21 cellular contexts compared by ENCODE assay signal in genomic region chr2:68032702-68033101, GRCh38. TPM values are rescaled to one million over a fixed set of nuclear protein-coding genes. Genes with fewer than 3 reads are reported as not detected.
A peak's percentile ranks its signal among the peaks of the same experiment; 100 is the strongest.
DNase-seq lines count a peak whose midpoint lies in the region; ATAC-seq and TF ChIP-seq lines count a peak whose summit lies in the region.
"Had no signal": no experiment of that assay in that cellular context is flagged by ENCODE, and none has a peak within 500 bp of the region (broad histone marks: within the 10 kb centered on the region; RNA-seq: fewer than 3 reads in every experiment).

No MANE protein-coding gene starts in this region.

- H4K20me1 ChIP-seq in osteoblast (ENCODE audit: insufficient read depth, low read length): no peaks in the 10 kb centered on the region
- H4K20me1 ChIP-seq: BLaER1 treated with 17β-estradiol and CSF1 and Interleukin-3, amounts not matched to agents 10 nM and 100 nM had no signal

- no peak for ATAC-seq in GM21526 (IDR thresholded peaks at IDR 0.05; ENCODE audit: low FRiP score, unreplicated experiment)
- ATAC-seq: CD8-positive, alpha-beta T cell; Panc1; T-cell had no signal

- no peaks in the 10 kb centered on the region for H3K27me3 Mint-ChIP-seq in endodermal cell (ENCODE audit: insufficient read depth)
- H3K27me3 Mint-ChIP-seq: T-cell had no signal

- no peaks in the 10 kb centered on the region for H3K36me3 ChIP-seq in endodermal cell (ENCODE audit: control insufficient read depth, insufficient read depth, low read length)
- no peaks in the 10 kb centered on the region for H3K36me3 ChIP-seq in osteoblast (ENCODE audit: insufficient read depth, low read length)

- H3K36me3 Mint-ChIP-seq in endodermal cell (ENCODE audit: low read depth): no peaks in the 10 kb centered on the region
- H3K36me3 Mint-ChIP-seq: CD8-positive, alpha-beta T cell; T-cell had no signal

- H3K4me1 ChIP-seq in endodermal cell (ENCODE audit: control insufficient read depth, insufficient read depth, low read length) (no peaks in the 10 kb centered on the region), osteoblast (ENCODE audit: insufficient read depth, low read length) (peaks cover 18% of the 10 kb centered on the region)
- H3K4me1 ChIP-seq: BLaER1 treated with 17β-estradiol and CSF1 and Interleukin-3, amounts not matched to agents 10 nM and 100 nM had no signal

- no peak overlapping the region for H3K9ac ChIP-seq in endodermal cell (ENCODE audit: extremely low read depth, low read length, poor library complexity, severe bottlenecking)
- H3K9ac ChIP-seq: BLaER1 treated with 17β-estradiol and CSF1 and Interleukin-3, amounts not matched to agents 10 nM and 100 nM had no signal

- DNase-seq in NCI-H2227 treated with DMSO at 0.1 percent for 48 hours (lab: John Stamatoyannopoulos, UW): peak; percentile 19
- DNase-seq in NCI-H2227 (lab: John Stamatoyannopoulos, UW; ENCODE audit: unreplicated experiment): no peak
- peak; percentile 30 for DNase-seq in NCI-H69 (lab: John Stamatoyannopoulos, UW)
- peak; percentile 45 for DNase-seq in endodermal cell
- no peak for DNase-seq in osteoblast (ENCODE audit: insufficient read length, low spot score, missing footprints)
- DNase-seq in NCI-H524 treated with DMSO at 0.1 percent for 48 hours (lab: John Stamatoyannopoulos, UW): no peak
- DNase-seq in NCI-H2196 treated with DMSO at 0.1 percent for 48 hours (lab: John Stamatoyannopoulos, UW; ENCODE audit: unreplicated experiment): no peak
- DNase-seq: 8988T; CD8-positive, alpha-beta T cell; DMS153; KBM-7; NCI-H1105 treated with DMSO at 0.1 percent for 48 hours; NCI-H1694 treated with DMSO at 0.1 percent for 48 hours; NCI-H2081 treated with DMSO at 0.1 percent for 48 hours; NCI-H2171 treated with DMSO at 0.1 percent for 48 hours; NCI-H748 treated with DMSO at 0.1 percent for 48 hours; NK-92 treated with Interleukin-12 subunit alpha and Interleukin-12 subunit beta, amount 100 ng/mL, for 24 hours; T-cell had no signal

- no peaks in the 10 kb centered on the region for H3K79me2 ChIP-seq in osteoblast (ENCODE audit: insufficient read depth, low read length)

- TF ChIP-seq CTCF in endodermal cell (conservative IDR thresholded peaks at IDR 0.05): no peak
- no peak for TF ChIP-seq CTCF in osteoblast (IDR thresholded peaks at IDR 0.05; ENCODE audit: extremely low read depth, low read depth, low read length)

- H3K9me3 ChIP-seq in endodermal cell (ENCODE audit: control insufficient read depth, low read length) (no peaks in the 10 kb centered on the region), osteoblast (ENCODE audit: low read depth, low read length) (no peaks in the 10 kb centered on the region)
- H3K9me3 ChIP-seq: BLaER1 treated with 17β-estradiol and CSF1 and Interleukin-3, amounts not matched to agents 10 nM and 100 nM had no signal

- no peaks in the 10 kb centered on the region for H3K9me3 Mint-ChIP-seq in endodermal cell
- H3K9me3 Mint-ChIP-seq: CD8-positive, alpha-beta T cell; T-cell had no signal

- H3K4me3 ChIP-seq in endodermal cell (ENCODE audit: low read length): no peak overlapping the region
- H3K4me3 ChIP-seq in osteoblast (ENCODE audit: insufficient read depth, low read length): no peak overlapping the region
- H3K4me3 ChIP-seq: BLaER1 treated with 17β-estradiol and CSF1 and Interleukin-3, amounts not matched to agents 10 nM and 100 nM had no signal

- no peak overlapping the region for H3K27ac ChIP-seq in endodermal cell (ENCODE audit: low read depth, low read length)
- H3K27ac ChIP-seq in osteoblast (ENCODE audit: low read depth, low read length): no peak overlapping the region
- H3K27ac ChIP-seq: BLaER1 treated with 17β-estradiol and CSF1 and Interleukin-3, amounts not matched to agents 10 nM and 100 nM had no signal

- H3K27ac Mint-ChIP-seq in endodermal cell: no peak overlapping the region
- H3K27ac Mint-ChIP-seq: CD8-positive, alpha-beta T cell; T-cell had no signal

- H2AFZ ChIP-seq in osteoblast (ENCODE audit: low read length): peak overlapping the region; percentile 47

- H3K4me3 Mint-ChIP-seq in endodermal cell: no peak overlapping the region
- H3K4me3 Mint-ChIP-seq: CD8-positive, alpha-beta T cell; T-cell had no signal

- H3K27me3 ChIP-seq in endodermal cell (ENCODE audit: control insufficient read depth, insufficient read depth, low read length, poor library complexity, severe bottlenecking): no peaks in the 10 kb centered on the region
- H3K27me3 ChIP-seq in osteoblast (ENCODE audit: insufficient read depth, low read length): no peaks in the 10 kb centered on the region
- H3K27me3 ChIP-seq: BLaER1 treated with 17β-estradiol and CSF1 and Interleukin-3, amounts not matched to agents 10 nM and 100 nM had no signal

- no peak overlapping the region for H3K4me2 ChIP-seq in osteoblast (ENCODE audit: insufficient read depth, low read length)
- H3K4me2 ChIP-seq: BLaER1 treated with 17β-estradiol and CSF1 and Interleukin-3, amounts not matched to agents 10 nM and 100 nM had no signal

- no peaks in the 10 kb centered on the region for H3K4me1 Mint-ChIP-seq in endodermal cell
- H3K4me1 Mint-ChIP-seq: T-cell had no signal

- WGBS in endodermal cell (ENCODE audit: insufficient coverage in 1 of 2, insufficient read length in 1 of 2), 2 experiments: 96 to 100% methylated on average over 1 to 6 of the region's 6 CpGs

RNA-seq across cellular contexts. Expression of gene C1D, which starts 30.1 kb away (rescaled TPM):
- total RNA-seq in endodermal cell: 10 to 100 TPM; 20.7 to 25.4 TPM
- polyA plus RNA-seq in endodermal cell (2013, experiment 1 of 2): 35.9 TPM
- 35.9 TPM for polyA plus RNA-seq in endodermal cell (2013, experiment 2 of 2)
- total RNA-seq in osteoblast: 24.8 and 25.7 TPM in 2 replicates

Comparison
In these comparisons a context has a peak if more than half of its experiments do, and no peak if none do; other contexts are left out.
1. DNase-seq: peak in NCI-H2227 treated with DMSO at 0.1 percent for 48 hours (single experiment), NCI-H69 (single experiment) and endodermal cell (single experiment); none in NCI-H2227 (single experiment), osteoblast (single experiment), NCI-H524 treated with DMSO at 0.1 percent for 48 hours (single experiment) and NCI-H2196 treated with DMSO at 0.1 percent for 48 hours (single experiment).